ENCODE assay signal across 17 cellular contexts in the genomic region with DNA sequence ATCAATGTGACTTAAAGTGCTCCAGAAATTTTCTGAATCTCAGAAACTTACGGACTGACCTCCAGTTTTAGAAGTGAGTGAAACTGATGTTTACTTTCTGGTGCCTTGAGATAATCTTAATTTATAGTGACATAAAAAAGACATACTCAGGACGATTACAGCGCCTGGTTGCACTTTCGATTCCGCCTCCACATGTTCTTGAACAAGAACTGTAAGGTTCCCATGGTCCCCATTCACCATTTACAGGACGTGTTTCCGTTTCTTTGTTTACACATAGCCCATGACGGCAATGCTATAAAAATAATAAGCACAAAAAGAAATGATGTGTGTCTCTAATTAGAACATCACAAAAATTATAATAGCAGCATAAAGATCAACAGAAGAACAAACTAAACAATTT.
DNase-seq lines count a peak whose midpoint lies in the region; ATAC-seq and TF ChIP-seq lines count a peak whose summit lies in the region.
"Had no signal": no experiment of that assay in that cellular context is flagged by ENCODE, and none has a peak within 500 bp of the region (broad histone marks: within the 10 kb centered on the region; RNA-seq: fewer than 3 reads in every experiment).

No MANE protein-coding gene starts in this region.

- H3K36me3 Mint-ChIP-seq in HFFc6 (ENCODE audit: low read depth): peaks cover 5% of the 10 kb centered on the region; the same call in 1 of the 2 replicates
- no peaks in the 10 kb centered on the region for H3K36me3 Mint-ChIP-seq in activated T-helper 2 cell treated with anti-CD3 and anti-CD28 coated beads, Interferon-gamma antibody, Interleukin-2, Interleukin-4, amounts not matched to agents 10 μg/mL and 5 μg/mL and 100 μg/mL, durations not matched to agents 14 hours and 24 hours and 36 hours (ENCODE audit: low read depth)
- H3K36me3 Mint-ChIP-seq: CD4-positive, alpha-beta memory T cell had no signal

- peaks cover 13% of the 10 kb centered on the region for H3K9me3 Mint-ChIP-seq in HFFc6
- peaks cover 13% of the 10 kb centered on the region for H3K9me3 Mint-ChIP-seq in activated T-helper 2 cell treated with anti-CD3 and anti-CD28 coated beads, Interferon-gamma antibody, Interleukin-2, Interleukin-4, amounts not matched to agents 10 μg/mL and 5 μg/mL and 100 μg/mL, durations not matched to agents 14 hours and 24 hours and 36 hours

- H3K36me3 ChIP-seq in brain microvascular endothelial cell (replicated peaks): no peaks in the 10 kb centered on the region

- no peak for TF ChIP-seq CTCF in HFFc6 (IDR thresholded peaks at IDR 0.05)
- no peak for TF ChIP-seq CTCF in brain microvascular endothelial cell (IDR thresholded peaks at IDR 0.05; ENCODE audit: low read depth, low read length, missing control alignments)

- no peak overlapping the region for H3K27ac ChIP-seq in brain microvascular endothelial cell
- H3K27ac ChIP-seq: SK-N-MC had no signal

- H3K4me1 Mint-ChIP-seq in HFFc6 (ENCODE audit: low read depth): no peaks in the 10 kb centered on the region; the same call in 1 of the 2 replicates
- no peaks in the 10 kb centered on the region for H3K4me1 Mint-ChIP-seq in activated T-helper 2 cell treated with anti-CD3 and anti-CD28 coated beads, Interferon-gamma antibody, Interleukin-2, Interleukin-4, amounts not matched to agents 10 μg/mL and 5 μg/mL and 100 μg/mL, durations not matched to agents 14 hours and 24 hours and 36 hours (ENCODE audit: low read depth)
- H3K4me1 Mint-ChIP-seq: CD4-positive, alpha-beta memory T cell had no signal

- peak; percentile 25 for DNase-seq in COLO829 (ENCODE audit: low spot score)
- DNase-seq in HFFc6: no peak
- DNase-seq in NCI-H69 (lab: John Stamatoyannopoulos, UW): peak; percentile 65
- DNase-seq in brain microvascular endothelial cell: peak; percentile 48
- DNase-seq in Right ventricle myocardium inferior (ENCODE audit: missing footprints): no peak
- DNase-seq in mesenteric fat pad (ENCODE audit: low spot score): no peak
- no peak for DNase-seq in activated T-helper 2 cell treated with anti-CD3 and anti-CD28 coated beads, Interferon-gamma antibody, Interleukin-2, Interleukin-4, amounts not matched to agents 10 μg/mL and 5 μg/mL and 100 μg/mL, durations not matched to agents 14 hours and 24 hours and 36 hours (ENCODE audit: low spot score)
- DNase-seq: CD4-positive, alpha-beta memory T cell; DMS79; NCI-H1417 treated with DMSO at 0.1 percent for 48 hours; NCI-H1930; NCI-H2227 treated with DMSO at 0.1 percent for 48 hours; NCI-H524 treated with DMSO at 0.1 percent for 48 hours; PC-3; T-helper 1 cell; T1000 had no signal

- intact Hi-C loops in Right ventricle myocardium inferior (cut with DNase I): no loop called here
- intact Hi-C loops in activated T-helper 2 cell treated with anti-CD3 and anti-CD28 coated beads, Interferon-gamma antibody, Interleukin-2, Interleukin-4, amounts not matched to agents 10 μg/mL and 5 μg/mL and 100 μg/mL, durations not matched to agents 14 hours and 24 hours and 36 hours (cut with micrococcal nuclease): no loop called here

- in situ Hi-C loops in brain microvascular endothelial cell (cut with HindIII; ENCODE audit: low pct_ligation_motif_present, low sequenced_read_pairs): no loop called here

- H3K4me3 ChIP-seq in brain microvascular endothelial cell (ENCODE audit: low read depth, low read length): no peak overlapping the region
- H3K4me3 ChIP-seq: SK-N-MC had no signal

- H3K27ac Mint-ChIP-seq in HFFc6: no peak overlapping the region
- H3K27ac Mint-ChIP-seq in activated T-helper 2 cell treated with anti-CD3 and anti-CD28 coated beads, Interferon-gamma antibody, Interleukin-2, Interleukin-4, amounts not matched to agents 10 μg/mL and 5 μg/mL and 100 μg/mL, durations not matched to agents 14 hours and 24 hours and 36 hours: no peak overlapping the region
- H3K27ac Mint-ChIP-seq: CD4-positive, alpha-beta memory T cell had no signal

- H3K27me3 ChIP-seq in brain microvascular endothelial cell (replicated peaks): no peaks in the 10 kb centered on the region

- H3K4me3 Mint-ChIP-seq in HFFc6: peak overlapping the region; percentile 79
- no peak overlapping the region for H3K4me3 Mint-ChIP-seq in activated T-helper 2 cell treated with anti-CD3 and anti-CD28 coated beads, Interferon-gamma antibody, Interleukin-2, Interleukin-4, amounts not matched to agents 10 μg/mL and 5 μg/mL and 100 μg/mL, durations not matched to agents 14 hours and 24 hours and 36 hours (ENCODE audit: low read depth)
- H3K4me3 Mint-ChIP-seq: CD4-positive, alpha-beta memory T cell had no signal

- no peak for ATAC-seq in Right ventricle myocardium inferior
- ATAC-seq: PC-3 had no signal

- no peaks in the 10 kb centered on the region for H3K27me3 Mint-ChIP-seq in HFFc6 (ENCODE audit: insufficient read depth)
- no peaks in the 10 kb centered on the region for H3K27me3 Mint-ChIP-seq in activated T-helper 2 cell treated with anti-CD3 and anti-CD28 coated beads, Interferon-gamma antibody, Interleukin-2, Interleukin-4, amounts not matched to agents 10 μg/mL and 5 μg/mL and 100 μg/mL, durations not matched to agents 14 hours and 24 hours and 36 hours (ENCODE audit: low read depth)

Comparison
In these comparisons a context has a peak if more than half of its experiments do, and no peak if none do; other contexts are left out.
1. DNase-seq: peak in COLO829 (single experiment), NCI-H69 (single experiment) and brain microvascular endothelial cell (single experiment); none in HFFc6 (single experiment), Right ventricle myocardium inferior (single experiment), mesenteric fat pad (single experiment) and activated T-helper 2 cell treated with anti-CD3 and anti-CD28 coated beads, Interferon-gamma antibody, Interleukin-2, Interleukin-4, amounts not matched to agents 10 μg/mL and 5 μg/mL and 100 μg/mL, durations not matched to agents 14 hours and 24 hours and 36 hours (single experiment).